Comparison of ENCODE assay signal across 32 cellular contexts in genomic region chr15:34780725-34781124, GRCh38. TPM values are rescaled to one million over a fixed set of nuclear protein-coding genes. Genes with fewer than 3 reads are reported as not detected.
"Had no signal": no experiment of that assay in that cellular context is flagged by ENCODE, and none has a peak within 500 bp of the region (broad histone marks: within the 10 kb centered on the region; RNA-seq: fewer than 3 reads in every experiment).

No MANE protein-coding gene starts in this region.

- H3K4me1 ChIP-seq: adrenal gland, body of pancreas, breast epithelium had no signal

- FAIRE-seq: bronchial epithelial cell had no signal

- H3K9me3 ChIP-seq: adrenal gland, ascending aorta, body of pancreas had no signal

- ATAC-seq: activated naive CD4-positive, alpha-beta T cell treated with anti-CD3 and anti-CD28 coated beads, Interleukin-2, amount 50 U/mL, for 72 hours; activated naive CD8-positive, alpha-beta T cell treated with anti-CD3 and anti-CD28 coated beads, Interleukin-2, amount 50 U/mL, for 24 hours; activated T-cell treated with anti-CD3 and anti-CD28 coated beads, Interleukin-2, amount 50 U/mL, for 4 hours; activated T-cell treated with anti-CD3 and anti-CD28 coated beads, Interleukin-2, amount 50 U/mL, for 72 hours; activated T-helper 17 cell treated with anti-CD3 and anti-CD28 coated beads, Interleukin-2, amount 50 U/mL, for 72 hours; body of pancreas had no signal

- DNase-seq: activated effector memory CD4-positive, alpha-beta T cell treated with anti-CD3 and anti-CD28 coated beads, Interleukin-2, amount 50 U/mL, for 16 hours; activated effector memory CD4-positive, alpha-beta T cell treated with Interleukin-2 at 50 U/mL for 16 hours; activated gamma-delta T cell; activated gamma-delta T cell treated with Interleukin-2 at 50 U/mL for 16 hours; activated naive CD4-positive, alpha-beta T cell; activated naive CD4-positive, alpha-beta T cell treated with anti-CD3 and anti-CD28 coated beads for 36 hours; activated naive CD4-positive, alpha-beta T cell treated with anti-CD3 and anti-CD28 coated beads, Interleukin-2, amount 10 ng/mL, durations not matched to agents 7 days and 5 days; activated naive CD4-positive, alpha-beta T cell treated with anti-CD3 and anti-CD28 coated beads, Interleukin-2, amount 50 U/mL, for 16 hours; activated naive CD4-positive, alpha-beta T cell treated with Interleukin-2 at 50 U/mL for 16 hours; activated naive CD8-positive, alpha-beta T cell treated with anti-CD3 and anti-CD28 coated beads for 36 hours; activated naive CD8-positive, alpha-beta T cell treated with anti-CD3 and anti-CD28 coated beads, Interleukin-2, amount 10 ng/mL, durations not matched to agents 7 days and 5 days; activated naive CD8-positive, alpha-beta T cell treated with anti-CD3 and anti-CD28 coated beads, Interleukin-2, amount 50 U/mL, for 24 hours; activated T-cell treated with anti-CD3 and anti-CD28 coated beads, Interleukin-2, amount 50 U/mL, for 24 hours; activated T-cell treated with anti-CD3 and anti-CD28 coated beads, Interleukin-2, amount 50 U/mL, for 4 hours; activated T-cell treated with anti-CD3 and anti-CD28 coated beads, Interleukin-2, amount 50 U/mL, for 48 hours; activated T-cell treated with anti-CD3 and anti-CD28 coated beads, Interleukin-2, amount 50 U/mL, for 72 hours; adrenal gland; amniotic stem cell; amygdala; anterior cingulate cortex; aorta; body of pancreas; brain microvascular endothelial cell; caudate nucleus; central memory CD4-positive, alpha-beta T cell; cerebellar nuclear complex had no signal

- H3K4me3 ChIP-seq: adrenal gland, ascending aorta, body of pancreas, breast epithelium, cardiac muscle cell had no signal

- H3K27ac ChIP-seq: adrenal gland, ascending aorta, body of pancreas, brain microvascular endothelial cell, breast epithelium, cardiac muscle cell had no signal

RNA-seq across cellular contexts. Expression of gene GJD2, which starts 25.9 kb away (rescaled TPM):
- polyA plus RNA-seq: aorta, cardiac muscle cell had no signal
